9 cellular contexts compared by ENCODE assay signal in the genomic region with DNA sequence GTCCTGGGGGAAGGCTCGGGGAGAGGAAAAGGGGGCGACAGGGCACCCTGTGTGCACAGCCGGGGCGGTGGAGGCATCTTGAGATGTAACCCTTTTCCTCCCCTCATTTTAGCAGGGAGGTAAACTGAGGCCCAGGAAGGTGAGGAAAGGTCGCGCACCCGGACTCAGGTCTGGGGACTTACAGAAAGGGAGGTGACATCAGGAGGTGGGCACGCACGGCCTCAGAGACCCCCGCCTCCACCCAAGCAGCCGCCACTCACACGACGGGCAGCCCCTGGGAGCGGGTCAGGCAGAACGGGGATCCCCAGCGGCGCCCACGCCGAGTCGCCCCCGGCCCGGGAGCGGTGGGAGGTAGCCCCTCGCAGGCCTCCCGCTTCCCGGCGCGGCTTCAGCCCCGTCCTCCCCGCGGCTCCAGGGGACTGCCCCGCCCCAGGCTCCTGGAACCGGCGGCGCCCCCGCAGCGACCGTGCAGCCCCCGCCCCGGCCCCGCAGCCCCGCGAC. TPM values are rescaled to one million over a fixed set of nuclear protein-coding genes. Genes with fewer than 3 reads are reported as not detected.
A peak's percentile ranks its signal among the peaks of the same experiment; 100 is the strongest.
DNase-seq lines count a peak whose midpoint lies in the region; ATAC-seq and TF ChIP-seq lines count a peak whose summit lies in the region.
"Had no signal": no experiment of that assay in that cellular context is flagged by ENCODE, and none has a peak within 500 bp of the region (broad histone marks: within the 10 kb centered on the region; RNA-seq: fewer than 3 reads in every experiment).

No MANE protein-coding gene starts in this region.

- H3K36me3 ChIP-seq in right atrium auricular region (peaks cover 7% of the 10 kb centered on the region), spleen (peaks cover 0 to 15% (median 1%) of the 10 kb centered on the region in 6 donors)

- no peaks in the 10 kb centered on the region for H3K27me3 ChIP-seq in right atrium auricular region
- H3K27me3 ChIP-seq in spleen (replicated peaks in 1 of 7), result peaks cover 0 to 11% (median 0%) of the 10 kb centered on the region in 7 donors

- 0 to 2% (median 1%) methylated on average over 14 to 43 of the region's 43 CpGs for WGBS in spleen, 5 donors

- no peaks in the 10 kb centered on the region for H3K9me3 Mint-ChIP-seq in activated B cell treated with CpG ODN at 0.5 μM for 24 hours

- H3K9me3 ChIP-seq in right atrium auricular region (no peaks in the 10 kb centered on the region), spleen (no peaks in the 10 kb centered on the region)

- peak; percentile 21 for ATAC-seq in HG02798 (IDR thresholded peaks at IDR 0.05; ENCODE audit: poor library complexity, unreplicated experiment)
- no peak for ATAC-seq in activated B cell treated with CpG ODN at 0.5 μM for 24 hours (ENCODE audit: low read depth)
- no peak for ATAC-seq in HG03520 (IDR thresholded peaks at IDR 0.05; ENCODE audit: unreplicated experiment)
- ATAC-seq in HG03095 (IDR thresholded peaks at IDR 0.05; ENCODE audit: unreplicated experiment), result no peak

- H3K27ac ChIP-seq in right atrium auricular region (peak overlapping the region; percentile 84 to 90), spleen (peak overlapping the region; percentile 35 to 89 (median 82))

- TF ChIP-seq CTCF in GM12875 (IDR thresholded peaks at IDR 0.05; ENCODE audit: borderline replicate concordance, insufficient read depth, low read depth, low read length) (no peak), activated B cell treated with CpG ODN at 0.5 μM for 24 hours (IDR thresholded peaks at IDR 0.05) (no peak), right atrium auricular region (IDR thresholded peaks at IDR 0.05) (no peak), spleen (IDR thresholded peaks at IDR 0.05 in 8 of 11, conservative IDR thresholded peaks at IDR 0.05 in 3 of 11) (no peak)

- POLR2A ChIA-PET in activated B cell treated with CpG ODN at 0.5 μM for 24 hours (lab: Charles Lee), result interaction anchor here (0.6 to 1.6 kb wide), 7 partner anchors 9 to 128 kb away, joined by 3 to 13 read pairs (median 3); a partner anchor contains a TSS

- CTCF ChIA-PET in activated B cell treated with CpG ODN at 0.5 μM for 24 hours (lab: Charles Lee), result interaction anchor here (1.1 to 2.9 kb wide), 3 partner anchors 9 to 40 kb away, joined by 3 to 15 read pairs (median 6); no protein-coding TSS in a partner anchor

- H3K27me3 Mint-ChIP-seq in activated B cell treated with CpG ODN at 0.5 μM for 24 hours, result no peaks in the 10 kb centered on the region

- H3K4me1 Mint-ChIP-seq in activated B cell treated with CpG ODN at 0.5 μM for 24 hours, result peaks cover 34% of the 10 kb centered on the region

- H3K4me1 ChIP-seq in right atrium auricular region (peaks cover 0 to 25% of the 10 kb centered on the region in 2 donors), spleen (peaks cover 9 to 50% (median 28%) of the 10 kb centered on the region in 6 donors)

- H3K4me3 ChIP-seq in GM12875 (ENCODE audit: low read depth, low read length) (peak overlapping the region; percentile 89), right atrium auricular region (peak overlapping the region; percentile 87 to 96), spleen (peak overlapping the region; percentile 60 to 94 (median 74))

- H3K27ac Mint-ChIP-seq in activated B cell treated with CpG ODN at 0.5 μM for 24 hours, result peak overlapping the region; percentile 65

- no peak for DNase-seq in activated B cell treated with CpG ODN at 0.5 μM for 24 hours
- no peak for DNase-seq in right atrium auricular region (ENCODE audit: low spot score)
- DNase-seq in spleen, result no peak
- DNase-seq in epidermal melanocyte (ENCODE audit: insufficient read length, low spot score), result no peak

- TF ChIP-seq POLR2A in spleen (IDR thresholded peaks at IDR 0.05), result no peak

- H3K36me3 Mint-ChIP-seq in activated B cell treated with CpG ODN at 0.5 μM for 24 hours (ENCODE audit: low read depth), result peaks cover 9% of the 10 kb centered on the region

- intact Hi-C loops in activated B cell treated with CpG ODN at 0.5 μM for 24 hours (cut with micrococcal nuclease) (loop anchor here (1.0 to 10.0 kb wide), 6 partner anchors 11 to 505 kb away; a partner anchor contains a TSS), spleen (cut with DNase I; ENCODE audit: low total_unique reads) (loop anchor here (2.0 kb wide), 1 partner anchor 35 kb away; no protein-coding TSS in a partner anchor)

- peak overlapping the region; percentile 89 for H3K4me3 Mint-ChIP-seq in activated B cell treated with CpG ODN at 0.5 μM for 24 hours

RNA-seq across cellular contexts. Expression of a gene that starts 0.5 kb away (rescaled TPM):
- total RNA-seq in activated B cell treated with CpG ODN at 0.5 μM for 24 hours (28.3 and 31.1 TPM in 2 replicates), right atrium auricular region (10 to 100 TPM; 31.3 to 45.8 TPM), spleen (10 to 100 TPM; 30.2 to 41.9 (median 38.8) TPM)
- polyA plus RNA-seq in spleen, result 10 to 100 TPM in 1 of 3 donors, 1 to 10 TPM in 2; 6.2 to 21.4 (median 7.6) TPM

RNA-seq across cellular contexts. Expression of a gene that starts 8.4 kb away (rescaled TPM):
- total RNA-seq in activated B cell treated with CpG ODN at 0.5 μM for 24 hours (0.86 and 1.7 TPM in 2 replicates), right atrium auricular region (1 to 10 TPM in 1 of 2 donors, not detected in 1; 1.1 TPM), spleen (1 to 10 TPM in 6 of 7 donors, under 1 TPM in 1; 0.75 to 9.0 (median 2.5) TPM)
- 1 to 10 TPM in 2 of 3 donors, under 1 TPM in 1; 0.39 to 1.1 (median 1.1) TPM for polyA plus RNA-seq in spleen
- total RNA-seq: RPMI7951 had no signal
